1 cellular context compared by ENCODE assay signal in the genomic region with DNA sequence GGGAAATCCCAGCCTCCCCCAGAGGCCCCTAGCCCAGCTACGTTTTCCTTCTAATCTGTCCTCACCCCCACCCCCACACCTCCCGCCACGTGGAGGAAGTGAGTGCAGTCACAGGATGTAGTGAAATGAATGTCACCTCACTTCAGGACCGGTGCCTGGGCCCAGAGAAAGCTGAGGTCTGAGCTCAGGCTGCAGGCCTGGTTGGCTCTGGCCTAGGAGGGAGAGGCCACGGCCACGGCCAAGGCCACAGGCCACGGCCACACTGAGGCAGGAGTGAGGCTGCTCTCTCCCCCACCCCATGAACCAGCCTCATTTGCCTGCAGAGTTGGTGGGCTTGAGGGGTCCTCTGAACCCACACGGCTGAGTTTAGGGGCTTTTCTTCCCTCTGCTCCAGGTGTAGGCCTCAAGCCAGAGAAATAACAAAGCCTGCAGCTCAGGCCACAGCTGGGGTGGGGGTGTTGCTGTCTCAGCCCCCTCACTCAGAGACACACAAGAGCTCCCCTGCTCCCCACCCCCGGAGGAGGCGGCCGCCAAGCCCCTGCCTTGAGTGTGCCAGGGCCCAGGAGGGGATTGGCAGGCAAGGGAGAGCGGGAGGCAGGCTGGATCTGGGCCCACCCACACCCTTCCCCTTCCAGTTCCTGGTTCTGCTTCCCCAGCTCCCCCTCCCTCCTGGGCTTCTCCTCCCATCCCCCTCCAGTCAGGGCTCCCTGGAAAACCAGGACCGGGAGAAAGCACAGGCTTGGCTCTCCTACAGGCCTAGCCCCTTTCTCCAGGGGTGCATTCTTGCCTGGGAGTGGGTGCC.
TF ChIP-seq lines count a peak whose summit lies in the region.

No MANE protein-coding gene starts in this region.

TF ChIP-seq in HEK293, 187 proteins besides CTCF, POLR2A, EP300 and RAD21 (continued from another document):
- TF ChIP-seq SP3 (tag by site-specific recombination; IDR thresholded peaks at IDR 0.05) (no peak; the same call in 1 of the 2 replicates), ZNF394 (tag by site-specific recombination; IDR thresholded peaks at IDR 0.05; ENCODE audit: borderline replicate concordance) (peak; percentile 15; the same call in 1 of the 2 replicates), ZNF785 (tag by site-specific recombination; IDR thresholded peaks at IDR 0.05) (no peak), ZNF202 (tag by site-specific recombination; IDR thresholded peaks at IDR 0.05; ENCODE audit: borderline replicate concordance) (no peak), ZBTB17 (tag by site-specific recombination; IDR thresholded peaks at IDR 0.05) (0 out of 2 replicates have a peak, but pooled peaks have one; percentile 27)
